ENCODE assay signal across 1 cellular context in genomic region chr7:139482122-139482521, GRCh38.
TF ChIP-seq lines count a peak whose summit lies in the region.

No MANE protein-coding gene starts in this region.

TF ChIP-seq in GM23338, 12 proteins besides CTCF, POLR2A, EP300 and RAD21 (continued from another document):
- no peak for TF ChIP-seq ZNF462 (CRISPR knock-in tag; IDR thresholded peaks at IDR 0.05)
- no peak for TF ChIP-seq STAT1 (IDR thresholded peaks at IDR 0.05; ENCODE audit: unreplicated experiment)
- TF ChIP-seq CREB1 (CRISPR knock-in tag; IDR thresholded peaks at IDR 0.05; ENCODE audit: low read depth) = no peak
- TF ChIP-seq ETS1 (IDR thresholded peaks at IDR 0.05) = no peak
- no peak for TF ChIP-seq JUNB (IDR thresholded peaks at IDR 0.05; ENCODE audit: unreplicated experiment)
- no peak for TF ChIP-seq ZNF114 (CRISPR knock-in tag; IDR thresholded peaks at IDR 0.05)
- no peak for TF ChIP-seq ZNF331 (CRISPR knock-in tag; IDR thresholded peaks at IDR 0.05; ENCODE audit: low read depth)
- no peak for TF ChIP-seq EZH2 (IDR thresholded peaks at IDR 0.05; ENCODE audit: low read depth, unreplicated experiment)
- no peak for TF ChIP-seq POLR2AphosphoS5 (IDR thresholded peaks at IDR 0.05; ENCODE audit: low read depth)
- no peak for TF ChIP-seq NANOG (IDR thresholded peaks at IDR 0.05; ENCODE audit: borderline replicate concordance)
- TF ChIP-seq REST (IDR thresholded peaks at IDR 0.05; ENCODE audit: unreplicated experiment) = no peak
